10 cellular contexts compared by ENCODE assay signal in the genomic region with DNA sequence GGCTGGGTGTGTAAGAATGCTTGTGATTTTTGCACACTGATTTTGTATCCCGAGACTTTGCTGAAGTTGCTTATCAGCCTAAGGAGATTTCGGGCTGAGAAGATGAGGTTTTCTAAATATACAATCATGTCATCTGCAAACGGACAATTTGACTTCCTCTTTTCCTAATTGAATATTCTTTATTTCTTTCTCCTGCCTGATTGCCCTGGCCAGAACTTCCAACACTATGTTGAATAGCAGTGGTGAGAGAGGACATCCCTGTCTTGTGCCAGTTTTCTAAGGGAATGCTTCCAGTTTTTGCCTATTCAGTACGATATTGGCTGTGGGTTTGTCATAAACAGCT. TPM values are rescaled to one million over a fixed set of nuclear protein-coding genes. Genes with fewer than 3 reads are reported as not detected.
DNase-seq lines count a peak whose midpoint lies in the region; ATAC-seq, FAIRE-seq and TF ChIP-seq lines count a peak whose summit lies in the region.
"Not testable (repeated sequence)": the region's sequence is repeated elsewhere in the genome, so short reads cannot be mapped to it uniquely, and the experiment has no call there.
"Had no signal": no experiment of that assay in that cellular context is flagged by ENCODE, and none has a peak within 500 bp of the region (broad histone marks: within the 10 kb centered on the region; RNA-seq: fewer than 3 reads in every experiment).

No MANE protein-coding gene starts in this region.

- peak overlapping the region; percentile 81 for H2AFZ ChIP-seq in endothelial cell of umbilical vein (ENCODE audit: low read depth, low read length)

- TF ChIP-seq POLR2A in endothelial cell of umbilical vein (IDR thresholded peaks at IDR 0.05; ENCODE audit: low read depth, low read length); suprapubic skin (IDR thresholded peaks at IDR 0.05): not testable (repeated sequence)

- DNase-seq in T-cell; adipocyte (ENCODE audit: low read depth); endothelial cell of umbilical vein (ENCODE audit: low read depth, low spot score); immature natural killer cell; suprapubic skin (ENCODE audit: low spot score in 2 of 2): not testable (repeated sequence)

- WGBS in suprapubic skin, result 12% methylated on average over 4 of the region's 4 CpGs

- H3K4me3 Mint-ChIP-seq in T-cell, result peak overlapping the region; percentile 92 to 93 (median 93)
- H3K4me3 Mint-ChIP-seq in immature natural killer cell, result peak overlapping the region; percentile 98 to 99 (median 99)

- peak; percentile 30 for TF ChIP-seq CTCF in C4-2B (conservative IDR thresholded peaks at IDR 0.05)
- TF ChIP-seq CTCF in endothelial cell of umbilical vein (IDR thresholded peaks at IDR 0.05; ENCODE audit: extremely low read depth in 1 of 2, insufficient read depth in 1 of 2, low read depth in 1 of 2, low read length in 2 of 2); neutrophil (IDR thresholded peaks at IDR 0.05); suprapubic skin (IDR thresholded peaks at IDR 0.05): not testable (repeated sequence)

- H3K9me3 ChIP-seq in adipocyte (ENCODE audit: control insufficient read depth, low read length); endothelial cell of umbilical vein (replicated peaks; ENCODE audit: control insufficient read depth, insufficient read depth, low read length); neutrophil; suprapubic skin: not testable (repeated sequence)

- not testable (repeated sequence) for BruUV-seq in endothelial cell of umbilical vein (replicated peaks; lab: Mats Ljungman, UMichigan)

- H3K4me1 Mint-ChIP-seq in T-cell, result peaks cover 23 to 29% (median 24%) of the 10 kb centered on the region in 3 donors
- peaks cover 24 to 35% of the 10 kb centered on the region in 2 donors for H3K4me1 Mint-ChIP-seq in immature natural killer cell

- H3K79me2 ChIP-seq in endothelial cell of umbilical vein (ENCODE audit: control insufficient read depth, insufficient read depth, low read length), result not testable (repeated sequence)

- H3K9ac ChIP-seq in adipocyte (ENCODE audit: low read length), result peak overlapping the region; percentile 78
- H3K9ac ChIP-seq in endothelial cell of umbilical vein (replicated peaks; ENCODE audit: extremely low read depth, insufficient read depth, low read length), result peak overlapping the region; percentile 76

- peak overlapping the region in 1 of 2 donors; percentile 79 for H3K27ac Mint-ChIP-seq in T-cell
- peak overlapping the region; percentile 31 to 92 (median 90) for H3K27ac Mint-ChIP-seq in immature natural killer cell

- H3K9me3 Mint-ChIP-seq in T-cell, immature natural killer cell: not testable (repeated sequence)

- ATAC-seq in HG03432 (IDR thresholded peaks at IDR 0.05; ENCODE audit: unreplicated experiment), result peak; percentile 1
- ATAC-seq in T-cell (replicated peaks in 1 of 4), result not testable (repeated sequence)

- H3K27me3 Mint-ChIP-seq in T-cell (peaks cover 38 to 45% of the 10 kb centered on the region in 2 donors), immature natural killer cell (ENCODE audit: low read depth in 3 of 3) (peaks cover 7 to 14% (median 11%) of the 10 kb centered on the region in 3 donors)

- H3K9me1 ChIP-seq in endothelial cell of umbilical vein (replicated peaks; ENCODE audit: control insufficient read depth, extremely low read depth, insufficient read depth, low read length), result not testable (repeated sequence)

- not testable (repeated sequence) for H3K36me3 Mint-ChIP-seq in T-cell, immature natural killer cell

- peak overlapping the region; percentile 93 for H3K4me3 ChIP-seq in adipocyte (ENCODE audit: low read length)
- H3K4me3 ChIP-seq in endothelial cell of umbilical vein (replicated peaks in 1 of 3; ENCODE audit: insufficient read depth in 1 of 3, low read depth in 1 of 3, low read length in 3 of 3), result peak overlapping the region; percentile 60 to 83 (median 71)
- peak overlapping the region; percentile 71 to 76 for H3K4me3 ChIP-seq in neutrophil (ENCODE audit: low read depth in 1 of 2, low read length in 1 of 2)
- peak overlapping the region; percentile 55 for H3K4me3 ChIP-seq in suprapubic skin

- not testable (repeated sequence) for H3K4me1 ChIP-seq in adipocyte (ENCODE audit: control insufficient read depth, insufficient read depth, low read length)
- H3K4me1 ChIP-seq in endothelial cell of umbilical vein (ENCODE audit: control insufficient read depth, extremely low read depth, insufficient read depth, low read length) (peaks cover 12% of the 10 kb centered on the region), neutrophil (ENCODE audit: control insufficient read depth in 1 of 2, insufficient read depth in 1 of 2, low read depth in 1 of 2, low read length in 1 of 2) (peaks cover 18 to 21% of the 10 kb centered on the region in 2 experiments), suprapubic skin (peaks cover 20% of the 10 kb centered on the region)

- peak overlapping the region; percentile 65 for H3K4me2 ChIP-seq in endothelial cell of umbilical vein (ENCODE audit: insufficient read depth, low read length)

- H3K27ac ChIP-seq in C4-2B, result peak overlapping the region; percentile 52
- H3K27ac ChIP-seq in endothelial cell of umbilical vein (ENCODE audit: insufficient read depth, low read depth, low read length); neutrophil; suprapubic skin: not testable (repeated sequence)

- peaks cover 11% of the 10 kb centered on the region for H3K27me3 ChIP-seq in adipocyte (replicated peaks; ENCODE audit: control insufficient read depth, insufficient read depth, low read length)
- not testable (repeated sequence) for H3K27me3 ChIP-seq in endothelial cell of umbilical vein (ENCODE audit: control insufficient read depth in 2 of 2, insufficient read depth in 2 of 2, low read length in 2 of 2)
- H3K27me3 ChIP-seq in neutrophil, result peaks cover 61% of the 10 kb centered on the region
- peaks cover 28% of the 10 kb centered on the region for H3K27me3 ChIP-seq in suprapubic skin

- FAIRE-seq in endothelial cell of umbilical vein (lab: Jason Lieb, UNC), result not testable (repeated sequence)

- CTCF ChIA-PET in T-cell (lab: Charles Lee); endothelial cell of umbilical vein (lab: Charles Lee): not testable (repeated sequence)

- H4K20me1 ChIP-seq in endothelial cell of umbilical vein (replicated peaks; ENCODE audit: control insufficient read depth, extremely low read depth, insufficient read depth, low read length), result not testable (repeated sequence)

- not testable (repeated sequence) for H3K36me3 ChIP-seq in adipocyte (ENCODE audit: control insufficient read depth, insufficient read depth, low read length, severe bottlenecking); endothelial cell of umbilical vein (ENCODE audit: control insufficient read depth in 2 of 2, extremely low read depth in 1 of 2, insufficient read depth in 2 of 2, low read length in 2 of 2); neutrophil; suprapubic skin

- TF ChIP-seq EP300 in suprapubic skin (IDR thresholded peaks at IDR 0.05), result not testable (repeated sequence)

- dilution Hi-C loops in endothelial cell of umbilical vein (cut with MboI; ENCODE audit: extremely low pct_ligation_motif_present, low sequenced_read_pairs), result not testable (repeated sequence)

- POLR2A ChIA-PET in T-cell (lab: Charles Lee), result not testable (repeated sequence)
- POLR2A ChIA-PET in endothelial cell of umbilical vein (lab: Charles Lee), result interaction anchor here (1.5 kb wide), 1 partner anchor 16 kb away, joined by 3 read pairs; no protein-coding TSS in a partner anchor

- intact Hi-C loops in endothelial cell of umbilical vein (cut with micrococcal nuclease), result loop anchor here (1.0 kb wide), 3 partner anchors 25 to 898 kb away; no protein-coding TSS in a partner anchor

RNA-seq across cellular contexts. Expression of a gene that starts 43.6 kb away (rescaled TPM):
- total RNA-seq in T-cell, result not detected
- total RNA-seq in endothelial cell of umbilical vein, result not detected in 2 replicates
- polyA plus RNA-seq in endothelial cell of umbilical vein, result not detected in 2 replicates
- polyA plus RNA-seq in endothelial cell of umbilical vein (2011; cell fraction: cytosol; rRNA removed), result not detected in 2 replicates
- not detected in 2 replicates for polyA plus RNA-seq in endothelial cell of umbilical vein (2011; cell fraction: nucleus; rRNA removed)
- polyA plus RNA-seq in endothelial cell of umbilical vein (2012), result not detected in 2 replicates
- polyA minus RNA-seq in endothelial cell of umbilical vein, result not detected in 2 replicates
- polyA minus RNA-seq in endothelial cell of umbilical vein (2011; cell fraction: cytosol; rRNA and poly(A)+ RNA removed), result not detected
- not detected in 2 replicates for polyA minus RNA-seq in endothelial cell of umbilical vein (2011; cell fraction: nucleus; rRNA and poly(A)+ RNA removed)
- not detected for polyA plus RNA-seq in immature natural killer cell
- not detected for total RNA-seq in suprapubic skin
- total RNA-seq: mucosa of descending colon, subcutaneous adipose tissue had no signal

RNA-seq across cellular contexts. Expression of a gene that starts 47.5 kb away (rescaled TPM):
- total RNA-seq in T-cell (1 to 10 TPM in 4 of 5 donors, under 1 TPM in 1; 0.88 to 1.7 (median 1.3) TPM), endothelial cell of umbilical vein (3.3 and 3.7 TPM in 2 replicates), suprapubic skin (not detected)
- polyA plus RNA-seq in endothelial cell of umbilical vein (4.2 and 4.4 TPM in 2 replicates), immature natural killer cell (1 to 10 TPM; 4.3 to 7.4 (median 7.2) TPM)
- 3.4 and 4.2 TPM in 2 replicates for polyA plus RNA-seq in endothelial cell of umbilical vein (2011; cell fraction: cytosol; rRNA removed)
- polyA plus RNA-seq in endothelial cell of umbilical vein (2011; cell fraction: nucleus; rRNA removed), result 6.5 and 8.9 TPM in 2 replicates
- polyA plus RNA-seq in endothelial cell of umbilical vein (2012), result 2.0 and 3.1 TPM in 2 replicates
- 2.0 and 4.3 TPM in 2 replicates for polyA minus RNA-seq in endothelial cell of umbilical vein
- polyA minus RNA-seq in endothelial cell of umbilical vein (2011; cell fraction: cytosol; rRNA and poly(A)+ RNA removed), result 4.0 TPM
- polyA minus RNA-seq in endothelial cell of umbilical vein (2011; cell fraction: nucleus; rRNA and poly(A)+ RNA removed), result 6.8 and 9.1 TPM in 2 replicates

RNA-seq across cellular contexts. Expression of a gene that starts 52.0 kb away (rescaled TPM):
- not detected for total RNA-seq in T-cell
- total RNA-seq in endothelial cell of umbilical vein, result not detected in 2 replicates
- not detected in 2 replicates for polyA plus RNA-seq in endothelial cell of umbilical vein
- not detected in 2 replicates for polyA plus RNA-seq in endothelial cell of umbilical vein (2011; cell fraction: cytosol; rRNA removed)
- not detected in 2 replicates for polyA plus RNA-seq in endothelial cell of umbilical vein (2011; cell fraction: nucleus; rRNA removed)
- not detected in 2 replicates for polyA plus RNA-seq in endothelial cell of umbilical vein (2012)
- not detected in 2 replicates for polyA minus RNA-seq in endothelial cell of umbilical vein
- not detected for polyA minus RNA-seq in endothelial cell of umbilical vein (2011; cell fraction: cytosol; rRNA and poly(A)+ RNA removed)
- polyA minus RNA-seq in endothelial cell of umbilical vein (2011; cell fraction: nucleus; rRNA and poly(A)+ RNA removed), result not detected in 2 replicates
- not detected for polyA plus RNA-seq in immature natural killer cell
- total RNA-seq in suprapubic skin, result not detected
- total RNA-seq: mucosa of descending colon, subcutaneous adipose tissue had no signal

RNA-seq across cellular contexts. Expression of a gene that starts 59.2 kb away (rescaled TPM):
- total RNA-seq in T-cell (under 1 TPM in 2 of 5 donors, not detected in 3; 0.63 to 0.93 TPM), endothelial cell of umbilical vein (not detected in 2 replicates), suprapubic skin (under 1 TPM in 1 of 4 donors, not detected in 3; 0.87 TPM)
- polyA plus RNA-seq in endothelial cell of umbilical vein (0.19 and 0.21 TPM in 2 replicates), immature natural killer cell (under 1 TPM in 1 of 3 donors, not detected in 2; 0.29 TPM)
- polyA plus RNA-seq in endothelial cell of umbilical vein (2011; cell fraction: cytosol; rRNA removed), result 0.07 and 0.14 TPM in 2 replicates
- not detected in 2 replicates for polyA plus RNA-seq in endothelial cell of umbilical vein (2011; cell fraction: nucleus; rRNA removed)
- not detected in 2 replicates for polyA plus RNA-seq in endothelial cell of umbilical vein (2012)
- polyA minus RNA-seq in endothelial cell of umbilical vein, result not detected in 2 replicates
- not detected for polyA minus RNA-seq in endothelial cell of umbilical vein (2011; cell fraction: cytosol; rRNA and poly(A)+ RNA removed)
- polyA minus RNA-seq in endothelial cell of umbilical vein (2011; cell fraction: nucleus; rRNA and poly(A)+ RNA removed), result 0.48 TPM in 1 of 2 replicates, not detected in the other
- total RNA-seq: subcutaneous adipose tissue had no signal
